In genomic region chr2:180240774-180241173, GRCh38 we compare ENCODE assay signal across 12 cellular contexts.
A peak's percentile ranks its signal among the peaks of the same experiment; 100 is the strongest.
DNase-seq lines count a peak whose midpoint lies in the region; ATAC-seq, FAIRE-seq and TF ChIP-seq lines count a peak whose summit lies in the region.
"Had no signal": no experiment of that assay in that cellular context is flagged by ENCODE, and none has a peak within 500 bp of the region (broad histone marks: within the 10 kb centered on the region; RNA-seq: fewer than 3 reads in every experiment).

No MANE protein-coding gene starts in this region.

- no peak overlapping the region for H2AFZ ChIP-seq in astrocyte (ENCODE audit: low read depth, low read length)
- H2AFZ ChIP-seq in neural progenitor cell (replicated peaks) = no peak overlapping the region

- no peak overlapping the region for H3K4me3 ChIP-seq in astrocyte (ENCODE audit: insufficient read depth, low read depth, low read length)
- no peak overlapping the region for H3K4me3 ChIP-seq in neural progenitor cell

- no peaks in the 10 kb centered on the region for H3F3A ChIP-seq in neural progenitor cell (ENCODE audit: low read depth)

- no peaks in the 10 kb centered on the region for H3K27me3 ChIP-seq in astrocyte (ENCODE audit: insufficient read depth, low read length)
- H3K27me3 ChIP-seq in neural progenitor cell = no peaks in the 10 kb centered on the region

- no peak overlapping the region for H3K27ac Mint-ChIP-seq in astrocyte (ENCODE audit: unreplicated experiment)
- H3K27ac Mint-ChIP-seq in neural progenitor cell = no peak overlapping the region
- no peak overlapping the region for H3K27ac Mint-ChIP-seq in activated CD8-positive, alpha-beta T cell treated with anti-CD3 and anti-CD28 coated beads, Interleukin-2, amount 10 ng/mL, durations not matched to agents 7 days and 5 days
- H3K27ac Mint-ChIP-seq: natural killer cell had no signal

- POLR2A ChIA-PET in activated CD8-positive, alpha-beta T cell treated with anti-CD3 and anti-CD28 coated beads, Interleukin-2, amount 10 ng/mL, durations not matched to agents 7 days and 5 days (lab: Charles Lee) = no interaction called here

- H3K9me3 ChIP-seq in astrocyte (ENCODE audit: insufficient read depth, low read depth, low read length) (no peaks in the 10 kb centered on the region), neural progenitor cell (ENCODE audit: low read depth) (no peaks in the 10 kb centered on the region)

- H4K20me1 ChIP-seq in astrocyte (ENCODE audit: insufficient read depth, low read length) (no peaks in the 10 kb centered on the region), neural progenitor cell (ENCODE audit: low read depth) (no peaks in the 10 kb centered on the region)

- H3K27ac ChIP-seq in astrocyte (ENCODE audit: low read depth, low read length) (no peak overlapping the region), neural progenitor cell (no peak overlapping the region)

- peak; percentile 59 for FAIRE-seq in astrocyte (lab: Jason Lieb, UNC)

- H3K4me1 Mint-ChIP-seq in astrocyte (ENCODE audit: low read depth, unreplicated experiment) (no peaks in the 10 kb centered on the region), neural progenitor cell (peaks cover 8% of the 10 kb centered on the region)
- H3K4me1 Mint-ChIP-seq in activated CD8-positive, alpha-beta T cell treated with anti-CD3 and anti-CD28 coated beads, Interleukin-2, amount 10 ng/mL, durations not matched to agents 7 days and 5 days (ENCODE audit: low read depth) = no peaks in the 10 kb centered on the region
- H3K4me1 Mint-ChIP-seq: natural killer cell had no signal

- CTCF ChIA-PET in activated CD8-positive, alpha-beta T cell treated with anti-CD3 and anti-CD28 coated beads, Interleukin-2, amount 10 ng/mL, durations not matched to agents 7 days and 5 days (lab: Charles Lee) = no interaction called here

- TF ChIP-seq CTCF in astrocyte (IDR thresholded peaks at IDR 0.05; ENCODE audit: insufficient read depth, low read depth, low read length) = peak; percentile 22
- TF ChIP-seq CTCF in neural progenitor cell (IDR thresholded peaks at IDR 0.05) = peak; percentile 47

- H3K4me2 ChIP-seq in astrocyte (ENCODE audit: low read length) (no peak overlapping the region), neural progenitor cell (no peak overlapping the region)

- ATAC-seq in activated CD8-positive, alpha-beta T cell treated with anti-CD3 and anti-CD28 coated beads, Interleukin-2, amount 10 ng/mL, durations not matched to agents 7 days and 5 days = no peak
- ATAC-seq in HG03469 (IDR thresholded peaks at IDR 0.05; ENCODE audit: unreplicated experiment) = no peak
- ATAC-seq: natural killer cell had no signal

- no peaks in the 10 kb centered on the region for H3K27me3 Mint-ChIP-seq in astrocyte (ENCODE audit: low read depth, unreplicated experiment)
- peaks cover 2% of the 10 kb centered on the region for H3K27me3 Mint-ChIP-seq in neural progenitor cell (ENCODE audit: insufficient read depth, low read depth)
- H3K27me3 Mint-ChIP-seq in activated CD8-positive, alpha-beta T cell treated with anti-CD3 and anti-CD28 coated beads, Interleukin-2, amount 10 ng/mL, durations not matched to agents 7 days and 5 days (ENCODE audit: low read depth) = no peaks in the 10 kb centered on the region

- H3K36me3 Mint-ChIP-seq in astrocyte (ENCODE audit: low read depth, unreplicated experiment) = no peaks in the 10 kb centered on the region
- no peaks in the 10 kb centered on the region for H3K36me3 Mint-ChIP-seq in neural progenitor cell
- H3K36me3 Mint-ChIP-seq in activated CD8-positive, alpha-beta T cell treated with anti-CD3 and anti-CD28 coated beads, Interleukin-2, amount 10 ng/mL, durations not matched to agents 7 days and 5 days (ENCODE audit: low read depth) = no peaks in the 10 kb centered on the region
- H3K36me3 Mint-ChIP-seq: natural killer cell had no signal

- peak; percentile 8 for DNase-seq in NCI-H146 (lab: John Stamatoyannopoulos, UW)
- DNase-seq in NCI-H146 treated with DMSO at 0.1 percent for 48 hours (lab: John Stamatoyannopoulos, UW; ENCODE audit: unreplicated experiment) = no peak
- peak; percentile 45 for DNase-seq in HT-29 (ENCODE audit: low spot score)
- no peak for DNase-seq in astrocyte (ENCODE audit: low read depth)
- no peak for DNase-seq in neural progenitor cell (ENCODE audit: low spot score)
- no peak for DNase-seq in activated CD8-positive, alpha-beta T cell treated with anti-CD3 and anti-CD28 coated beads, Interleukin-2, amount 10 ng/mL, durations not matched to agents 7 days and 5 days
- DNase-seq in activated CD8-positive, alpha-beta memory T cell treated with anti-CD3 and anti-CD28 coated beads, Interleukin-2, amount 50 U/mL, for 48 hours = no peak
- DNase-seq: activated naive CD4-positive, alpha-beta T cell; AML-193; natural killer cell; NCI-H187 had no signal

- H3K4me1 ChIP-seq in astrocyte (ENCODE audit: insufficient read depth, low read length) = no peaks in the 10 kb centered on the region
- no peaks in the 10 kb centered on the region for H3K4me1 ChIP-seq in neural progenitor cell

- H3K79me2 ChIP-seq in astrocyte (ENCODE audit: insufficient read depth, low read length) = no peaks in the 10 kb centered on the region
- no peaks in the 10 kb centered on the region for H3K79me2 ChIP-seq in neural progenitor cell (ENCODE audit: low read depth)

- peaks cover 2% of the 10 kb centered on the region for H3K9me3 Mint-ChIP-seq in astrocyte (ENCODE audit: unreplicated experiment)
- H3K9me3 Mint-ChIP-seq in neural progenitor cell = peaks cover 2% of the 10 kb centered on the region
- no peaks in the 10 kb centered on the region for H3K9me3 Mint-ChIP-seq in activated CD8-positive, alpha-beta T cell treated with anti-CD3 and anti-CD28 coated beads, Interleukin-2, amount 10 ng/mL, durations not matched to agents 7 days and 5 days (ENCODE audit: insufficient read depth)

- H3K4me3 Mint-ChIP-seq in astrocyte (ENCODE audit: unreplicated experiment) (no peak overlapping the region), neural progenitor cell (no peak overlapping the region)
- no peak overlapping the region for H3K4me3 Mint-ChIP-seq in activated CD8-positive, alpha-beta T cell treated with anti-CD3 and anti-CD28 coated beads, Interleukin-2, amount 10 ng/mL, durations not matched to agents 7 days and 5 days
- H3K4me3 Mint-ChIP-seq: natural killer cell had no signal

- H3K9ac ChIP-seq in astrocyte (ENCODE audit: low read length) (no peak overlapping the region), neural progenitor cell (no peak overlapping the region)

- H3K36me3 ChIP-seq in astrocyte (ENCODE audit: insufficient read depth, low read length) (no peaks in the 10 kb centered on the region), neural progenitor cell (no peaks in the 10 kb centered on the region)

Comparison
In these comparisons a context has a peak if more than half of its experiments do, and no peak if none do; other contexts are left out.
1. DNase-seq: peak in NCI-H146 (single experiment) and HT-29 (single experiment); none in NCI-H146 treated with DMSO at 0.1 percent for 48 hours (single experiment), astrocyte (single experiment), neural progenitor cell (single experiment), activated CD8-positive, alpha-beta T cell treated with anti-CD3 and anti-CD28 coated beads, Interleukin-2, amount 10 ng/mL, durations not matched to agents 7 days and 5 days (single experiment) and activated CD8-positive, alpha-beta memory T cell treated with anti-CD3 and anti-CD28 coated beads, Interleukin-2, amount 50 U/mL, for 48 hours (single experiment).